Comparison of ENCODE assay signal across 1 cellular context in the genomic region with DNA sequence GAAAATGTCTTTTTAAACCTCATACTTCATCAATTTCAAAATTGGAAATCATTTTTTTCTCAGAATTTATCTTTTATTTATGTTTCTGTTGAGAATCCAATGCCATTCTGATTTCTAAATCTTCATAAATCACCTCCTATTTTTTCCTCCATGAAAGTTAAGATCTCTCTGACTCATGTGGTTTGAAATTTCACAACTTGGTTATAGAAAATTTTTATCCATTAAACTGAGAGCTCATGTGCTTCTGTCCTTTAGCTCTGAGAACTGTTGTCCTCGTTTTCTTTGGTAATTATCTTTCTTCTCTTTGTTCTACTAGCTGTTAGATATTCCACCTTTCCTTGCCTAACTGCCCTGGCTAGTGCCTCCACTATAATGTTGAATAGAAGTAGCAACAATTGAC.
TF ChIP-seq lines count a peak whose summit lies in the region.

No MANE protein-coding gene starts in this region.

TF ChIP-seq in A549, 52 proteins besides CTCF, POLR2A, EP300 and RAD21 (continued from another document):
- TF ChIP-seq GATA3 (IDR thresholded peaks at IDR 0.05; ENCODE audit: borderline replicate concordance) (no peak), NPAS2 (CRISPR knock-in tag; IDR thresholded peaks at IDR 0.05; ENCODE audit: borderline replicate concordance) (no peak)
